ENCODE assay signal across 1 cellular context in genomic region chr6:21593927-21594421, GRCh38.
TF ChIP-seq lines count a peak whose summit lies in the region.

No MANE protein-coding gene starts in this region.

TF ChIP-seq in HEK293, 187 proteins besides CTCF, POLR2A, EP300 and RAD21 (continued from another document):
- TF ChIP-seq ZNF623 (tag by site-specific recombination; IDR thresholded peaks at IDR 0.05), result no peak
- no peak for TF ChIP-seq ZNF398 (tag by site-specific recombination; IDR thresholded peaks at IDR 0.05)
- TF ChIP-seq, protein P1, sequence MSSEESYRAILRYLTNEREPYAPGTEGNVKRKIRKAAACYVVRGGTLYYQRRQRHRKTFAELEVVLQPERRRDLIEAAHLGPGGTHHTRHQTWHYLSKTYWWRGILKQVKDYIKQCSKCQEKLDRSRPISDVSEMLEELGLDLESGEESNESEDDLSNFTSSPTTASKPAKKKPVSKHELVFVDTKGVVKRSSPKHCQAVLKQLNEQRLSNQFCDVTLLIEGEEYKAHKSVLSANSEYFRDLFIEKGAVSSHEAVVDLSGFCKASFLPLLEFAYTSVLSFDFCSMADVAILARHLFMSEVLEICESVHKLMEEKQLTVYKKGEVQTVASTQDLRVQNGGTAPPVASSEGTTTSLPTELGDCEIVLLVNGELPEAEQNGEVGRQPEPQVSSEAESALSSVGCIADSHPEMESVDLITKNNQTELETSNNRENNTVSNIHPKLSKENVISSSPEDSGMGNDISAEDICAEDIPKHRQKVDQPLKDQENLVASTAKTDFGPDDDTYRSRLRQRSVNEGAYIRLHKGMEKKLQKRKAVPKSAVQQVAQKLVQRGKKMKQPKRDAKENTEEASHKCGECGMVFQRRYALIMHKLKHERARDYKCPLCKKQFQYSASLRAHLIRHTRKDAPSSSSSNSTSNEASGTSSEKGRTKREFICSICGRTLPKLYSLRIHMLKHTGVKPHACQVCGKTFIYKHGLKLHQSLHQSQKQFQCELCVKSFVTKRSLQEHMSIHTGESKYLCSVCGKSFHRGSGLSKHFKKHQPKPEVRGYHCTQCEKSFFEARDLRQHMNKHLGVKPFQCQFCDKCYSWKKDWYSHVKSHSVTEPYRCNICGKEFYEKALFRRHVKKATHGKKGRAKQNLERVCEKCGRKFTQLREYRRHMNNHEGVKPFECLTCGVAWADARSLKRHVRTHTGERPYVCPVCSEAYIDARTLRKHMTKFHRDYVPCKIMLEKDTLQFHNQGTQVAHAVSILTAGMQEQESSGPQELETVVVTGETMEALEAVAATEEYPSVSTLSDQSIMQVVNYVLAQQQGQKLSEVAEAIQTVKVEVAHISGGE (tag by site-specific recombination; conservative IDR thresholded peaks at IDR 0.05; ENCODE audit: low read depth), result no peak
- TF ChIP-seq ZNF148 (tag by site-specific recombination; IDR thresholded peaks at IDR 0.05; ENCODE audit: borderline replicate concordance), result no peak
- TF ChIP-seq ZSCAN23 (tag by site-specific recombination; IDR thresholded peaks at IDR 0.05), result no peak
- TF ChIP-seq, protein P2, sequence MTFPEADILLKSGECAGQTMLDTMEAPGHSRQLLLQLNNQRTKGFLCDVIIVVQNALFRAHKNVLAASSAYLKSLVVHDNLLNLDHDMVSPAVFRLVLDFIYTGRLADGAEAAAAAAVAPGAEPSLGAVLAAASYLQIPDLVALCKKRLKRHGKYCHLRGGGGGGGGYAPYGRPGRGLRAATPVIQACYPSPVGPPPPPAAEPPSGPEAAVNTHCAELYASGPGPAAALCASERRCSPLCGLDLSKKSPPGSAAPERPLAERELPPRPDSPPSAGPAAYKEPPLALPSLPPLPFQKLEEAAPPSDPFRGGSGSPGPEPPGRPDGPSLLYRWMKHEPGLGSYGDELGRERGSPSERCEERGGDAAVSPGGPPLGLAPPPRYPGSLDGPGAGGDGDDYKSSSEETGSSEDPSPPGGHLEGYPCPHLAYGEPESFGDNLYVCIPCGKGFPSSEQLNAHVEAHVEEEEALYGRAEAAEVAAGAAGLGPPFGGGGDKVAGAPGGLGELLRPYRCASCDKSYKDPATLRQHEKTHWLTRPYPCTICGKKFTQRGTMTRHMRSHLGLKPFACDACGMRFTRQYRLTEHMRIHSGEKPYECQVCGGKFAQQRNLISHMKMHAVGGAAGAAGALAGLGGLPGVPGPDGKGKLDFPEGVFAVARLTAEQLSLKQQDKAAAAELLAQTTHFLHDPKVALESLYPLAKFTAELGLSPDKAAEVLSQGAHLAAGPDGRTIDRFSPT (tag by site-specific recombination; IDR thresholded peaks at IDR 0.05), result no peak
- TF ChIP-seq ZNF292 (tag by site-specific recombination; IDR thresholded peaks at IDR 0.05; ENCODE audit: borderline replicate concordance, low read depth), result no peak
- no peak for TF ChIP-seq KLF8 (tag by site-specific recombination; IDR thresholded peaks at IDR 0.05)
- no peak for TF ChIP-seq ZNF16 (tag by site-specific recombination; IDR thresholded peaks at IDR 0.05; ENCODE audit: low read depth)
- TF ChIP-seq, protein P3, sequence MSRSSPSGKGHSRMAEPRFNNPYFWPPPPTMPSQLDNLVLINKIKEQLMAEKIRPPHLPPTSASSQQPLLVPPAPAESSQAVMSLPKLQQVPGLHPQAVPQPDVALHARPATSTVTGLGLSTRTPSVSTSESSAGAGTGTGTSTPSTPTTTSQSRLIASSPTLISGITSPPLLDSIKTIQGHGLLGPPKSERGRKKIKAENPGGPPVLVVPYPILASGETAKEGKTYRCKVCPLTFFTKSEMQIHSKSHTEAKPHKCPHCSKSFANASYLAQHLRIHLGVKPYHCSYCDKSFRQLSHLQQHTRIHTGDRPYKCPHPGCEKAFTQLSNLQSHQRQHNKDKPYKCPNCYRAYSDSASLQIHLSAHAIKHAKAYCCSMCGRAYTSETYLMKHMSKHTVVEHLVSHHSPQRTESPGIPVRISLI (tag by site-specific recombination; IDR thresholded peaks at IDR 0.05), result peak; percentile 6; the same call in 1 of the 2 replicates
- TF ChIP-seq, protein P4, sequence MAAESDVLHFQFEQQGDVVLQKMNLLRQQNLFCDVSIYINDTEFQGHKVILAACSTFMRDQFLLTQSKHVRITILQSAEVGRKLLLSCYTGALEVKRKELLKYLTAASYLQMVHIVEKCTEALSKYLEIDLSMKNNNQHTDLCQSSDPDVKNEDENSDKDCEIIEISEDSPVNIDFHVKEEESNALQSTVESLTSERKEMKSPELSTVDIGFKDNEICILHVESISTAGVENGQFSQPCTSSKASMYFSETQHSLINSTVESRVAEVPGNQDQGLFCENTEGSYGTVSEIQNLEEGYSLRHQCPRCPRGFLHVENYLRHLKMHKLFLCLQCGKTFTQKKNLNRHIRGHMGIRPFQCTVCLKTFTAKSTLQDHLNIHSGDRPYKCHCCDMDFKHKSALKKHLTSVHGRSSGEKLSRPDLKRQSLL (tag by site-specific recombination; IDR thresholded peaks at IDR 0.05), result peak; percentile 70; the same call in 1 of the 2 replicates
- TF ChIP-seq ZFHX2 (tag by site-specific recombination; conservative IDR thresholded peaks at IDR 0.05), result peak; percentile 39; the same call in 1 of the 2 replicates
- 0 out of 2 replicates have a peak, but pooled peaks have one; percentile 12 for TF ChIP-seq ZNF513 (tag by site-specific recombination; IDR thresholded peaks at IDR 0.05)
- TF ChIP-seq ZNF366 (tag by site-specific recombination; conservative IDR thresholded peaks at IDR 0.05), result peak; percentile 20; the same call in 1 of the 2 replicates
- TF ChIP-seq ZNF223 (tag by site-specific recombination; IDR thresholded peaks at IDR 0.05), result no peak
TF ChIP-seq in HEK293: peak in this region for 15.
